23 cellular contexts compared by ENCODE assay signal in genomic region chr7:30147785-30148184, GRCh38.
"Had no signal": no experiment of that assay in that cellular context is flagged by ENCODE, and none has a peak within 500 bp of the region (broad histone marks: within the 10 kb centered on the region; RNA-seq: fewer than 3 reads in every experiment).

No MANE protein-coding gene starts in this region.

- H3K36me3 Mint-ChIP-seq: activated naive CD4-positive, alpha-beta T cell treated with anti-CD3 and anti-CD28 coated beads, Interleukin-2, amount 50 U/mL, for 24 hours; stimulated activated naive B cell treated with anti-CD40 and anti-IgM and Interleukin-4, amounts not matched to agents 10 μg/mL and 1 μg/mL and 100 μg/mL, for 72 hours had no signal

- H3K9me3 Mint-ChIP-seq: activated CD4-positive, alpha-beta memory T cell treated with anti-CD3 and anti-CD28 coated beads, Interleukin-2, amount 10 ng/mL, durations not matched to agents 7 days and 5 days; activated CD4-positive, alpha-beta T cell treated with anti-CD3 and anti-CD28 coated beads, Interleukin-2, amount 10 ng/mL, durations not matched to agents 24 days and 14 days; activated naive CD4-positive, alpha-beta T cell treated with anti-CD3 and anti-CD28 coated beads, Interleukin-2, amount 50 U/mL, for 24 hours; activated T-helper 1 cell treated with anti-CD3 and anti-CD28 coated beads, Interleukin-12 subunit alpha, Interleukin-12 subunit beta, Interleukin-2, Interleukin-4 antibody, amounts not matched to agents 30 ng/mL and 10 ng/mL and 1 ng/mL, durations not matched to agents 14 hours and 24 hours and 36 hours; brain; effector memory CD8-positive, alpha-beta T cell; naive thymus-derived CD4-positive, alpha-beta T cell; neural crest cell; stimulated activated naive B cell treated with anti-CD40 and anti-IgM and Interleukin-4, amounts not matched to agents 10 μg/mL and 1 μg/mL and 100 μg/mL, for 72 hours had no signal

- H3K27ac Mint-ChIP-seq: activated CD4-positive, alpha-beta memory T cell treated with anti-CD3 and anti-CD28 coated beads, Interleukin-2, amount 10 ng/mL, durations not matched to agents 7 days and 5 days; activated CD4-positive, alpha-beta T cell treated with anti-CD3 and anti-CD28 coated beads, Interleukin-2, amount 10 ng/mL, durations not matched to agents 24 days and 14 days; activated naive CD4-positive, alpha-beta T cell treated with anti-CD3 and anti-CD28 coated beads, Interleukin-2, amount 50 U/mL, for 24 hours; activated T-helper 1 cell treated with anti-CD3 and anti-CD28 coated beads, Interleukin-12 subunit alpha, Interleukin-12 subunit beta, Interleukin-2, Interleukin-4 antibody, amounts not matched to agents 30 ng/mL and 10 ng/mL and 1 ng/mL, durations not matched to agents 14 hours and 24 hours and 36 hours; brain; effector memory CD8-positive, alpha-beta T cell had no signal

- DNase-seq: activated CD4-positive, alpha-beta memory T cell treated with anti-CD3 and anti-CD28 coated beads, Interleukin-2, amount 10 ng/mL, durations not matched to agents 7 days and 5 days; activated CD4-positive, alpha-beta T cell treated with anti-CD3 and anti-CD28 coated beads, Interleukin-2, amount 10 ng/mL, durations not matched to agents 24 days and 14 days; aorta; effector memory CD8-positive, alpha-beta T cell; foreskin melanocyte; left cardiac atrium; mesenchymal stem cell; naive thymus-derived CD4-positive, alpha-beta T cell; occipital lobe; retina; sigmoid colon; stimulated activated CD4-positive, alpha-beta T cell treated with anti-CD3 and anti-CD28 coated beads, Interleukin-15, amount 100 ng/mL, for 24 hours; stimulated activated CD8-positive, alpha-beta memory T cell treated with anti-CD3 and anti-CD28 coated beads, Interleukin-4, amount 100 ng/mL, for 48 hours; stimulated activated naive B cell treated with anti-CD40 and anti-IgM and Interleukin-4, amounts not matched to agents 10 μg/mL and 1 μg/mL and 100 μg/mL, for 72 hours; upper lobe of right lung had no signal

- H3K4me3 Mint-ChIP-seq: activated CD4-positive, alpha-beta memory T cell treated with anti-CD3 and anti-CD28 coated beads, Interleukin-2, amount 10 ng/mL, durations not matched to agents 7 days and 5 days; activated CD4-positive, alpha-beta T cell treated with anti-CD3 and anti-CD28 coated beads, Interleukin-2, amount 10 ng/mL, durations not matched to agents 24 days and 14 days; activated naive CD4-positive, alpha-beta T cell treated with anti-CD3 and anti-CD28 coated beads, Interleukin-2, amount 50 U/mL, for 24 hours; activated T-helper 1 cell treated with anti-CD3 and anti-CD28 coated beads, Interleukin-12 subunit alpha, Interleukin-12 subunit beta, Interleukin-2, Interleukin-4 antibody, amounts not matched to agents 30 ng/mL and 10 ng/mL and 1 ng/mL, durations not matched to agents 14 hours and 24 hours and 36 hours; brain; effector memory CD8-positive, alpha-beta T cell; naive thymus-derived CD4-positive, alpha-beta T cell; neural crest cell; stimulated activated naive B cell treated with anti-CD40 and anti-IgM and Interleukin-4, amounts not matched to agents 10 μg/mL and 1 μg/mL and 100 μg/mL, for 72 hours had no signal

- H3K4me2 ChIP-seq: smooth muscle cell had no signal

- H3K27me3 ChIP-seq: sigmoid colon, upper lobe of right lung had no signal

- H3K27ac ChIP-seq: upper lobe of right lung, VCaP had no signal

- H3K9me3 ChIP-seq: sigmoid colon, upper lobe of right lung had no signal

- H3K4me1 Mint-ChIP-seq: activated naive CD4-positive, alpha-beta T cell treated with anti-CD3 and anti-CD28 coated beads, Interleukin-2, amount 50 U/mL, for 24 hours; neural crest cell had no signal

- H3K4me3 ChIP-seq: sigmoid colon, smooth muscle cell, upper lobe of right lung had no signal

- H3K27me3 Mint-ChIP-seq: activated CD4-positive, alpha-beta memory T cell treated with anti-CD3 and anti-CD28 coated beads, Interleukin-2, amount 10 ng/mL, durations not matched to agents 7 days and 5 days; activated naive CD4-positive, alpha-beta T cell treated with anti-CD3 and anti-CD28 coated beads, Interleukin-2, amount 50 U/mL, for 24 hours; brain; effector memory CD8-positive, alpha-beta T cell; naive thymus-derived CD4-positive, alpha-beta T cell; stimulated activated naive B cell treated with anti-CD40 and anti-IgM and Interleukin-4, amounts not matched to agents 10 μg/mL and 1 μg/mL and 100 μg/mL, for 72 hours had no signal

- ATAC-seq: activated CD4-positive, CD25-positive, alpha-beta regulatory T cell treated with anti-CD3 and anti-CD28 coated beads, Interleukin-2, amount 50 U/mL, for 24 hours; esophagus mucosa; left cardiac atrium; naive thymus-derived CD4-positive, alpha-beta T cell; stimulated activated naive B cell treated with anti-CD40 and anti-IgM and Interleukin-4, amounts not matched to agents 10 μg/mL and 1 μg/mL and 100 μg/mL, for 72 hours; upper lobe of right lung had no signal
